In genomic region chr2:64204006-64204632, GRCh38 we compare ENCODE assay signal across 7 cellular contexts. TPM values are rescaled to one million over a fixed set of nuclear protein-coding genes. Genes with fewer than 3 reads are reported as not detected.
DNase-seq lines count a peak whose midpoint lies in the region; ATAC-seq and TF ChIP-seq lines count a peak whose summit lies in the region.

No MANE protein-coding gene starts in this region.

- H3K9me3 ChIP-seq in SK-N-MC (ENCODE audit: low read depth, low read length) (no peaks in the 10 kb centered on the region), breast epithelium (no peaks in the 10 kb centered on the region)

- DNase-seq in SK-N-MC (ENCODE audit: low read depth, low spot score) (no peak), breast epithelium (ENCODE audit: low spot score in 2 of 2) (no peak), left colon (peak; percentile 31 to 43), DMS153 treated with DMSO at 0.1 percent for 48 hours (lab: John Stamatoyannopoulos, UW; ENCODE audit: unreplicated experiment) (no peak)
- peak; percentile 24 for DNase-seq in stimulated activated CD4-positive, alpha-beta T cell treated with anti-CD3 and anti-CD28 coated beads, Interleukin-4, amount 100 ng/mL, for 1 hour

- H3K36me3 ChIP-seq in SK-N-MC (ENCODE audit: insufficient read depth, low read length) (no peaks in the 10 kb centered on the region), breast epithelium (no peaks in the 10 kb centered on the region)

- H3K27ac ChIP-seq in SK-N-MC (peak overlapping the region; percentile 94), breast epithelium (peak overlapping the region; percentile 94 to 98)

- no peak for TF ChIP-seq POLR2A in breast epithelium (IDR thresholded peaks at IDR 0.05)

- H3K4me1 ChIP-seq in breast epithelium: peaks cover 9 to 21% of the 10 kb centered on the region in 2 donors

- no peaks in the 10 kb centered on the region for H3K27me3 ChIP-seq in breast epithelium

- no peak for TF ChIP-seq CTCF in breast epithelium (IDR thresholded peaks at IDR 0.05)

- H3K9ac ChIP-seq in SK-N-MC (ENCODE audit: insufficient read length): peak overlapping the region; percentile 11

- ATAC-seq in GM18907 (IDR thresholded peaks at IDR 0.05; ENCODE audit: unreplicated experiment): peak; percentile 76
- peak; percentile 59 for ATAC-seq in HG02938 (IDR thresholded peaks at IDR 0.05; ENCODE audit: unreplicated experiment)
- peak; percentile 11 for ATAC-seq in left colon

- H3K4me3 ChIP-seq in SK-N-MC (peak overlapping the region; percentile 68), breast epithelium (peak overlapping the region; percentile 18 to 56 (median 27))

- intact Hi-C loops in breast epithelium (cut with DNase I; ENCODE audit: low total_unique reads): no loop called here
- intact Hi-C loops in left colon (cut with DNase I, micrococcal nuclease): loop anchor here in 1 of 2 donors (10.0 kb wide), 1 partner anchor 59 kb away; the partner anchor contains the start of gene PELI1

RNA-seq across cellular contexts. Expression of gene PELI1, which starts 59.9 kb away (rescaled TPM):
- total RNA-seq in breast epithelium (10 to 100 TPM; 31.8 to 51.7 (median 40.6) TPM), left colon (10 to 100 TPM; 49.2 to 51.8 TPM)

Comparison
In these comparisons a context has a peak if more than half of its experiments do, and no peak if none do; other contexts are left out.
1. ATAC-seq: peak in every context shown above with its lines; median percentile 76 in GM18907; 59 in HG02938; 11 in left colon.
2. DNase-seq: peak in left colon (2 of 2) and stimulated activated CD4-positive, alpha-beta T cell treated with anti-CD3 and anti-CD28 coated beads, Interleukin-4, amount 100 ng/mL, for 1 hour (single experiment); none in SK-N-MC (single experiment), breast epithelium (0 of 2) and DMS153 treated with DMSO at 0.1 percent for 48 hours (single experiment).